1 cellular context compared by ENCODE assay signal in the genomic region with DNA sequence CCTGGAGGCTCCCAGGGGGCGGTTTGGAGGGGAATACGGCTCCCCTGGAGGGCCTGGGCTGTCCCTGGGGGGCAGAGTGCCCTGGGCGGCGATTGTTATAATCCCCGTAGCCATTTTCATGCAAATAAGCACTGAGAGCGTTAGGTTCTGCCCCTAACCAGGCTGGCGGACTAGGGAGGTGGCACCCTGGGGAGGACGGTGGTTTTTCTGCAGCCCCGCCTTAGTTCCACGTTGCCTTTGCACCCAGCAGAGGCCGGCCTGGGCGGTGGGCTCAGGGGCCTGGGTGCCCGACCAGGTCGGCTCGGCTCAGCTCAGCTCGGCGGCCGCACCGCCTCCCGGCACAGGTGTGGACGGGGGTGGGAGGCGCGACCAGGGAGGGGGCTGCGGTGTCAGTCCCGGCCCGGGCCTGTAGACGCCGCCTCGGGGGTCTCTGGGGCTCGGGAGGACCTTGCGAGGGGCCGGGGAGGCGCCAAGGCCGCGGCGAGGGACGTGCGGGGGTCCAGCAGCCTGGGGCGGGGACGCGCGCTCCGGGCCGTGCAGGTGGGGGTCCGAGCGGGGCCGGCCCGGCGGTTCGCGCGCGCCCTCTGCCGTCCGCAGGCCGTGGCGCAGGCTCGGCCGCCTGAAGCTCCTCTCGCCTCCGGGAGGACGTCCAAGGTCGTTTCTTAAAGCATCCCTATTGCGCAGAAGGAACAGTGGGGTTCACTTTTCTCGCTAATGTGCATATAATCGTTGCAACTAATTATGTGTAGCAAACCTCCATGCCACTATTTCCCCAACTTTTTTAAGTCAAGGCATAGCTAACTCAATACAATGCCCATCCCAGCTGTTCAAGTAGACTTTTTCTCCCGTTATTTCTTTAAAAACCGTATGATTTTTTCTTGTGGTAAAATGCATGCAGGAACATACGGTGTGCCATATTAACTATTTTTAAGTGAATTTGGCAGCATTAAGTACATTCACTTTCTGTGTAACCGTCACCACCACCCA.
TF ChIP-seq lines count a peak whose summit lies in the region.

No MANE protein-coding gene starts in this region.

TF ChIP-seq in IMR-90, 13 proteins besides CTCF, POLR2A, EP300 and RAD21:
- no peak for TF ChIP-seq BHLHE40 (IDR thresholded peaks at IDR 0.05; ENCODE audit: low read depth, low read length)
- peak; percentile 70 for TF ChIP-seq SMC3 (IDR thresholded peaks at IDR 0.05; ENCODE audit: low read depth, low read length)
- peak; percentile 84 for TF ChIP-seq MAZ (IDR thresholded peaks at IDR 0.05; ENCODE audit: borderline replicate concordance, low read depth, low read length)
- no peak for TF ChIP-seq MXI1 (IDR thresholded peaks at IDR 0.05; ENCODE audit: borderline replicate concordance, low read depth, low read length)
